In the genomic region with DNA sequence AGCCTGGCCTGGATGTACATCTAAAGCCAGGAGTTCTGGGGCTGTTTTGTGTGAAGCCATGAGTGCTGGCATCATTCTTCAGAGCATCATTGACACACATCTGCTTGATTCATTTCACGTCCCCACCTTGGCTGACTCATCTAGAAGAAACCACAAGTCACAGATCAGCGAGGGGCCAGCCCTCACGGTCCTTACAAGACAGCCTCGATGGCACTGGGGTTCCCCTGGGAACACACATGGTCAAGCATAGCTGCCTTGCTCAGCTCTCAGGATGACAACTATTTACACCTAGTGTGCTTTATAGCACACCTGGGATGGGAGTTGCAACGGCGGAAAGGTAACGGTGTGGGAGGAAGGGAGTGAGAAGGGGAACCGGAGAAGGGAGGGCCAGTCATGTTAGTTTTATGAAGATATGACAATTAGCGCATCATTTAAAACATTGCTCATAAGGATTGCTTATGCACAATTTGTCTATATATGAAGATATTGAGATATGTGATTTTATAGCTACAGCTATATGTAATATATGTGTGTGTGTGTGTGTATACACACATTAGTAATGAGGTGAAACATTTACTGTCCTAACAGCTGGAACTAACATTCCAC, we compare ENCODE assay signal across 9 cellular contexts.
DNase-seq lines count a peak whose midpoint lies in the region; ATAC-seq and TF ChIP-seq lines count a peak whose summit lies in the region.
"Had no signal": no experiment of that assay in that cellular context is flagged by ENCODE, and none has a peak within 500 bp of the region (broad histone marks: within the 10 kb centered on the region; RNA-seq: fewer than 3 reads in every experiment).

No MANE protein-coding gene starts in this region.

- DNase-seq in GM13977 (ENCODE audit: low spot score) (peak; percentile 58), memory B cell (ENCODE audit: low spot score in 2 of 2) (no peak), transverse colon (no peak), progenitor cell of endocrine pancreas (ENCODE audit: low spot score, unreplicated experiment) (no peak), NCI-H748 (lab: John Stamatoyannopoulos, UW; ENCODE audit: unreplicated experiment) (no peak), psoas muscle (no peak)
- DNase-seq: mesenchymal stem cell had no signal

- TF ChIP-seq CTCF in GM13977 (IDR thresholded peaks at IDR 0.05; ENCODE audit: extremely low read depth, insufficient read depth, missing control alignments) (no peak), transverse colon (IDR thresholded peaks at IDR 0.05) (no peak), progenitor cell of endocrine pancreas (IDR thresholded peaks at IDR 0.05; ENCODE audit: unreplicated experiment) (no peak), psoas muscle (IDR thresholded peaks at IDR 0.05) (no peak)

- H3K4me3 Mint-ChIP-seq in memory B cell (peak overlapping the region; percentile 40), progenitor cell of endocrine pancreas (ENCODE audit: low read depth) (no peak overlapping the region)

- in situ Hi-C loops in GM13977 (cut with MboI; ENCODE audit: low pct_unique_long_range_greater_than_20kb, low sequenced_read_pairs, unreplicated experiment): no loop called here
- in situ Hi-C loops in transverse colon (cut with MboI; ENCODE audit: low pct_ligation_motif_present in 1 of 4, low pct_unique_long_range_greater_than_20kb in 1 of 4, low sequenced_read_pairs in 3 of 4): no loop called here

- intact Hi-C loops in transverse colon (cut with DNase I; ENCODE audit: low total_unique reads) (no loop called here), psoas muscle (cut with DNase I) (no loop called here)

- H3K9me3 ChIP-seq in transverse colon (peaks cover 0 to 6% of the 10 kb centered on the region in 2 donors), psoas muscle (peaks cover 13% of the 10 kb centered on the region)

- no peak overlapping the region for H3K4me3 ChIP-seq in transverse colon
- H3K4me3 ChIP-seq in psoas muscle: no peak overlapping the region

- WGBS in transverse colon (ENCODE audit: low coverage in 1 of 2), 2 donors: 70 to 74% methylated on average over 7 to 9 of the region's 9 CpGs
- 75 to 79% (median 76%) methylated on average over 9 of the region's 9 CpGs for WGBS in psoas muscle, 3 donors

- ATAC-seq in GM21381 (IDR thresholded peaks at IDR 0.05; ENCODE audit: unreplicated experiment) (peak; percentile 91), HG03439 (IDR thresholded peaks at IDR 0.05; ENCODE audit: unreplicated experiment) (peak; percentile 91), memory B cell (ENCODE audit: low read depth) (peak; percentile 74), psoas muscle (no peak)

- H3K36me3 ChIP-seq in transverse colon: no peaks in the 10 kb centered on the region
- H3K36me3 ChIP-seq in psoas muscle (ENCODE audit: insufficient read depth in 1 of 2, low read depth in 1 of 2): no peaks in the 10 kb centered on the region

- no peaks in the 10 kb centered on the region for H3K27me3 ChIP-seq in transverse colon
- peaks cover 0 to 4% (median 2%) of the 10 kb centered on the region in 3 donors for H3K27me3 ChIP-seq in psoas muscle (ENCODE audit: insufficient read depth in 3 of 3, low read length in 2 of 3)

- H3K4me1 ChIP-seq in transverse colon: no peaks in the 10 kb centered on the region
- no peaks in the 10 kb centered on the region for H3K4me1 ChIP-seq in psoas muscle

- H3K9me3 Mint-ChIP-seq in memory B cell (no peaks in the 10 kb centered on the region), progenitor cell of endocrine pancreas (ENCODE audit: low read depth) (peaks cover 5% of the 10 kb centered on the region)

- TF ChIP-seq EP300 in transverse colon (IDR thresholded peaks at IDR 0.05; ENCODE audit: low read depth): no peak

- peak overlapping the region; percentile 6 for H3K27ac Mint-ChIP-seq in memory B cell
- H3K27ac Mint-ChIP-seq in progenitor cell of endocrine pancreas: no peak overlapping the region

- peaks cover 4% of the 10 kb centered on the region for H3K36me3 Mint-ChIP-seq in memory B cell
- peaks cover 2% of the 10 kb centered on the region for H3K36me3 Mint-ChIP-seq in progenitor cell of endocrine pancreas (ENCODE audit: insufficient read depth)

- H3K27me3 Mint-ChIP-seq in memory B cell: peaks cover 3% of the 10 kb centered on the region
- peaks cover 60% of the 10 kb centered on the region for H3K27me3 Mint-ChIP-seq in progenitor cell of endocrine pancreas

- no peak for TF ChIP-seq POLR2A in transverse colon (IDR thresholded peaks at IDR 0.05)

- peaks cover 17% of the 10 kb centered on the region for H3K4me1 Mint-ChIP-seq in memory B cell
- H3K4me1 Mint-ChIP-seq in progenitor cell of endocrine pancreas (ENCODE audit: low read depth): no peaks in the 10 kb centered on the region

- H3K27ac ChIP-seq in transverse colon: no peak overlapping the region
- H3K27ac ChIP-seq in psoas muscle: no peak overlapping the region

Comparison
In these comparisons a context has a peak if more than half of its experiments do, and no peak if none do; other contexts are left out.
1. ATAC-seq: peak in GM21381 (single experiment), HG03439 (single experiment) and memory B cell (single experiment); none in psoas muscle (0 of 4).